ENCODE assay signal across 9 cellular contexts in genomic region chr3:30625541-30626438, GRCh38. TPM values are rescaled to one million over a fixed set of nuclear protein-coding genes. Genes with fewer than 3 reads are reported as not detected.
DNase-seq lines count a peak whose midpoint lies in the region; ATAC-seq and TF ChIP-seq lines count a peak whose summit lies in the region.
"Had no signal": no experiment of that assay in that cellular context is flagged by ENCODE, and none has a peak within 500 bp of the region (broad histone marks: within the 10 kb centered on the region; RNA-seq: fewer than 3 reads in every experiment).

No MANE protein-coding gene starts in this region.

- peak overlapping the region; percentile 53 for H3K4me2 ChIP-seq in BLaER1
- H3K4me2 ChIP-seq: SK-N-SH had no signal

- no peaks in the 10 kb centered on the region for H3K9me3 ChIP-seq in BLaER1
- H3K9me3 ChIP-seq in Peyer's patch: no peaks in the 10 kb centered on the region
- no peaks in the 10 kb centered on the region for H3K9me3 ChIP-seq in neutrophil
- H3K9me3 ChIP-seq: SK-N-SH had no signal

- TF ChIP-seq CTCF in Peyer's patch (IDR thresholded peaks at IDR 0.05): no peak
- TF ChIP-seq CTCF in neutrophil (IDR thresholded peaks at IDR 0.05): no peak

- H3K4me3 ChIP-seq in BLaER1 (no peak overlapping the region), Peyer's patch (no peak overlapping the region), neutrophil (ENCODE audit: low read depth in 1 of 2, low read length in 1 of 2) (no peak overlapping the region)

- no peak for ATAC-seq in GM19328 (IDR thresholded peaks at IDR 0.05; ENCODE audit: unreplicated experiment)

- TF ChIP-seq POLR2A in Peyer's patch (IDR thresholded peaks at IDR 0.05): no peak

- H3K36me3 ChIP-seq in BLaER1: peaks cover 90% of the 10 kb centered on the region
- H3K36me3 ChIP-seq in Peyer's patch: peaks cover 0 to 3% (median 0%) of the 10 kb centered on the region in 3 donors
- H3K36me3 ChIP-seq in neutrophil: peaks cover 44% of the 10 kb centered on the region

- peak overlapping the region; percentile 57; the same call in 1 of the 2 replicates for H3K27ac ChIP-seq in BLaER1
- H3K27ac ChIP-seq in Peyer's patch: peak overlapping the region; percentile 33 to 83 (median 75)
- peak overlapping the region; percentile 78 for H3K27ac ChIP-seq in epithelial cell of prostate
- H3K27ac ChIP-seq in neutrophil: peak overlapping the region; percentile 94
- H3K27ac ChIP-seq in substantia nigra (ENCODE audit: low read depth, low read length, poor library complexity, severe bottlenecking): no peak overlapping the region

- H3K4me1 ChIP-seq in BLaER1: peaks cover 99% of the 10 kb centered on the region
- H3K4me1 ChIP-seq in Peyer's patch: peaks cover 0 to 68% (median 33%) of the 10 kb centered on the region in 4 donors
- peaks cover 61 to 72% of the 10 kb centered on the region in 2 experiments for H3K4me1 ChIP-seq in neutrophil (ENCODE audit: control insufficient read depth in 1 of 2, insufficient read depth in 1 of 2, low read depth in 1 of 2, low read length in 1 of 2)

- no peak overlapping the region for H3K9ac ChIP-seq in BLaER1
- H3K9ac ChIP-seq: SK-N-SH had no signal

- no peaks in the 10 kb centered on the region for H3K27me3 ChIP-seq in BLaER1
- H3K27me3 ChIP-seq in Peyer's patch: no peaks in the 10 kb centered on the region
- no peaks in the 10 kb centered on the region for H3K27me3 ChIP-seq in neutrophil

- no peak for DNase-seq in Peyer's patch
- peak; percentile 52 for DNase-seq in epithelial cell of prostate (ENCODE audit: low read depth, low spot score)
- DNase-seq in stimulated activated naive CD4-positive, alpha-beta T cell (lab: John Stamatoyannopoulos, UW): no peak
- no peak for DNase-seq in substantia nigra (lab: John Stamatoyannopoulos, UW)
- DNase-seq in iPS-NIHi7 (ENCODE audit: extremely low spot score): no peak
- DNase-seq: SK-N-SH had no signal

- H4K20me1 ChIP-seq in BLaER1: peaks cover 100% of the 10 kb centered on the region

RNA-seq across cellular contexts. Expression of gene TGFBR2, which starts 19.4 kb away (rescaled TPM):
- total RNA-seq in Peyer's patch: 100 to 1,000 TPM in 2 of 4 donors, 10 to 100 TPM in 2; 51.8 to 127 (median 105) TPM
